In genomic region chr22:36065462-36065774, GRCh38 we compare ENCODE assay signal across 8 cellular contexts. TPM values are rescaled to one million over a fixed set of nuclear protein-coding genes. Genes with fewer than 3 reads are reported as not detected.
A peak's percentile ranks its signal among the peaks of the same experiment; 100 is the strongest.
DNase-seq lines count a peak whose midpoint lies in the region; TF ChIP-seq lines count a peak whose summit lies in the region.

No MANE protein-coding gene starts in this region.

- peaks cover 14% of the 10 kb centered on the region for H3K36me3 Mint-ChIP-seq in Calu3 (ENCODE audit: insufficient read depth, unreplicated experiment)

- WGBS in ovary, 3 donors, result 13 to 21% (median 15%) methylated on average over 5 of the region's 5 CpGs

- H3K9me3 ChIP-seq in SU-DHL-6 (ENCODE audit: insufficient read depth, low read length) (no peaks in the 10 kb centered on the region), fibroblast of lung (ENCODE audit: control insufficient read depth, insufficient read depth, low read depth, low read length) (no peaks in the 10 kb centered on the region), ovary (no peaks in the 10 kb centered on the region)

- H2AFZ ChIP-seq in SU-DHL-6 (ENCODE audit: low read depth, low read length, severe bottlenecking) (peak overlapping the region; percentile 85), fibroblast of lung (ENCODE audit: low read length) (peak overlapping the region; percentile 95)

- no peaks in the 10 kb centered on the region for H3K27me3 Mint-ChIP-seq in Calu3 (ENCODE audit: unreplicated experiment)

- TF ChIP-seq CTCF in Calu3 (IDR thresholded peaks at IDR 0.05; ENCODE audit: unreplicated experiment) (no peak), SU-DHL-6 (IDR thresholded peaks at IDR 0.05; ENCODE audit: insufficient read depth, low read length, poor library complexity, severe bottlenecking) (no peak), fibroblast of lung (conservative IDR thresholded peaks at IDR 0.05 in 1 of 2, IDR thresholded peaks at IDR 0.05 in 1 of 2; ENCODE audit: low read depth in 1 of 2, low read length in 2 of 2) (no peak), ovary (IDR thresholded peaks at IDR 0.05) (no peak)

- no peak overlapping the region for H3K4me3 ChIP-seq in SU-DHL-6 (ENCODE audit: insufficient read depth, low read length, poor library complexity, severe bottlenecking)
- peak overlapping the region; percentile 52 to 66 (median 64) for H3K4me3 ChIP-seq in fibroblast of lung (replicated peaks in 1 of 4; ENCODE audit: control extremely low read depth in 1 of 4, insufficient read depth in 1 of 4, low read depth in 3 of 4, low read length in 4 of 4)
- peak overlapping the region; percentile 45 for H3K4me3 ChIP-seq in ovary

- H3K36me3 ChIP-seq in SU-DHL-6 (ENCODE audit: low read length), result no peaks in the 10 kb centered on the region
- no peaks in the 10 kb centered on the region for H3K36me3 ChIP-seq in fibroblast of lung (ENCODE audit: control insufficient read depth, insufficient read depth, low read length)
- no peaks in the 10 kb centered on the region for H3K36me3 ChIP-seq in ovary

- intact Hi-C loops in Calu3 (cut with micrococcal nuclease; ENCODE audit: unreplicated experiment), result loop anchor here (2.0 to 10.0 kb wide), 2 partner anchors 37 to 59 kb away; partner anchors contain the start of gene RBFOX2
- intact Hi-C loops in ovary (cut with DNase I), result loop anchor here in 3 of 4 donors (5.0 to 10.0 kb wide), 7 partner anchors 57 to 711 kb away; partner anchors contain the start of gene APOL6 (in 1 of the 3)

- no peak for TF ChIP-seq EP300 in ovary (IDR thresholded peaks at IDR 0.05)

- no peaks in the 10 kb centered on the region for H3K9me3 Mint-ChIP-seq in Calu3 (ENCODE audit: low read depth, unreplicated experiment)

- H3F3A ChIP-seq in SU-DHL-6 (ENCODE audit: insufficient read depth), result no peaks in the 10 kb centered on the region

- no peak overlapping the region for H3K27ac ChIP-seq in SU-DHL-6 (ENCODE audit: low read depth, low read length)
- peak overlapping the region; percentile 78 for H3K27ac ChIP-seq in fibroblast of lung (ENCODE audit: insufficient read depth, low read length)
- H3K27ac ChIP-seq in ovary, result peak overlapping the region; percentile 30 to 82

- TF ChIP-seq POLR2A in ovary (IDR thresholded peaks at IDR 0.05), result no peak

- CTCF ChIA-PET in Calu3 (lab: Charles Lee), result interaction anchor here (0.6 to 2.8 kb wide), 29 partner anchors 7 to 438 kb away, joined by 3 to 31 read pairs (median 4); partner anchors contain the start of gene RBFOX2

- no TSS peak for BruUV-seq in Calu3 (replicated peaks; lab: Mats Ljungman, UMichigan)

- H3K9ac ChIP-seq in SU-DHL-6 (ENCODE audit: low read length) (peak overlapping the region; percentile 42; the same call in 1 of the 2 replicates), fibroblast of lung (ENCODE audit: insufficient read depth, low read length) (peak overlapping the region; percentile 66)

- no peak for DNase-seq in Calu3
- no peak for DNase-seq in fibroblast of lung (ENCODE audit: low read depth in 2 of 2)
- DNase-seq in ovary, result no peak
- no peak for DNase-seq in NCI-H1436 (lab: John Stamatoyannopoulos, UW)
- no peak for DNase-seq in occipital lobe (lab: John Stamatoyannopoulos, UW)
- DNase-seq in DMS 273 (lab: John Stamatoyannopoulos, UW; ENCODE audit: unreplicated experiment), result no peak
- DNase-seq in SW480 (ENCODE audit: low spot score), result no peak

- H4K20me1 ChIP-seq in SU-DHL-6 (ENCODE audit: low read depth, low read length) (no peaks in the 10 kb centered on the region), fibroblast of lung (ENCODE audit: control insufficient read depth, extremely low read depth, insufficient read depth, low read length) (no peaks in the 10 kb centered on the region)

- H3K4me1 ChIP-seq in fibroblast of lung (ENCODE audit: control insufficient read depth, extremely low read depth, insufficient read depth, low read length) (peaks cover 3% of the 10 kb centered on the region), ovary (ENCODE audit: insufficient read depth) (no peaks in the 10 kb centered on the region)

- H3K79me2 ChIP-seq in SU-DHL-6 (ENCODE audit: insufficient read depth, low read length) (no peaks in the 10 kb centered on the region), fibroblast of lung (ENCODE audit: control insufficient read depth, insufficient read depth, low read length) (no peaks in the 10 kb centered on the region)

- no peaks in the 10 kb centered on the region for H3K9me2 ChIP-seq in SU-DHL-6 (replicated peaks; ENCODE audit: insufficient read depth, low read length)

- H3K27me3 ChIP-seq in SU-DHL-6 (ENCODE audit: low read length) (no peaks in the 10 kb centered on the region), fibroblast of lung (ENCODE audit: control insufficient read depth, insufficient read depth, low read length) (no peaks in the 10 kb centered on the region), ovary (no peaks in the 10 kb centered on the region)

- peak overlapping the region; percentile 54 for H3K4me2 ChIP-seq in SU-DHL-6 (ENCODE audit: low read depth, low read length, poor library complexity, severe bottlenecking)
- peak overlapping the region; percentile 68 for H3K4me2 ChIP-seq in fibroblast of lung (ENCODE audit: extremely low read depth, insufficient read depth, low read length)

- peaks cover 9% of the 10 kb centered on the region for H3K4me1 Mint-ChIP-seq in Calu3 (ENCODE audit: low read depth, unreplicated experiment)

- H3K4me3 Mint-ChIP-seq in Calu3 (ENCODE audit: low read depth, unreplicated experiment), result peak overlapping the region; percentile 86

- peak overlapping the region; percentile 91 for H3K27ac Mint-ChIP-seq in Calu3 (ENCODE audit: unreplicated experiment)

RNA-seq across cellular contexts. Expression of gene RBFOX2, which starts 36.8 kb away (rescaled TPM):
- total RNA-seq in Calu3 (2022), result 63.1 and 64.1 TPM in 2 replicates
- total RNA-seq in fibroblast of lung, result 127 and 173 TPM in 2 replicates
- 184 and 190 TPM in 2 replicates for polyA plus RNA-seq in fibroblast of lung
- 107 and 125 TPM in 2 replicates for polyA plus RNA-seq in fibroblast of lung (2012)
- 147 and 168 TPM in 2 replicates for polyA minus RNA-seq in fibroblast of lung (ENCODE audit: low replicate concordance)
- total RNA-seq in ovary, result 100 to 1,000 TPM in 5 of 7 donors, 10 to 100 TPM in 2; 71.1 to 137 (median 128) TPM
- polyA plus RNA-seq in ovary, result 100 to 1,000 TPM in 1 of 2 donors, 10 to 100 TPM in 1; 68.7 to 140 TPM
- total RNA-seq in occipital lobe, result 454 TPM
